In the genomic region with DNA sequence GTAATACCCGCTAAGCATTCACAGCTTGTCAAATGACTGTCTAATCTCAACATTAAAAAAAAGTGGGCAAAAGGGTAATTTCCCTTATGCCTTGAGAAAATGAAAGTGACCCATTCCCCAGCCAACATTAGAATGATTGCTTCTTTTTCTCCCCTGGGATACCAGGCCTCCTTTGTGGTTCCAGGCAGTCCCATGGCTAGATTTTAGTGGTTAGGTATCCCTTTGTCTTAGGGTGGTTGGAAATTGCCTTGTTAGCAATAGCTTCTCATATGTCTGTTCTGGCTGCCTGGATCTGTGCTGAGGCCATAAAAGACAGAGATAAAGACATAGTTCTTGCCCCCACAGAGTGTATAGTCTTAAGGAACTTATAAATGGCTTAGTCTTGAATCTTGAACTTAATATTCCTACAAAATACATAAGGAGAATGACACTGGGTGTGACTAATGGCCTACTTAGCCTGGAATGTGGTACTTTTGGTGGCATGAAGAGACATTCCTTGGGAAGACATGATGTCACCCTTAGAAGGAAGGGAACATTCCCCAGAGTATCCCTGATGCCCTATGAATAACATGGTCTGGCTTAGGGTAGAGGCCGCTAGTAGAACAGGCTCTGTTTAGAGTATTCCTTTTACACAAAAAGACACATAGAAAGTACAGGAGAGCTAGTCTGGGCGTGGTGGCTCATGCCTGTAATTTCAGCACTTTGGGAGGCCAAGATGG, we compare ENCODE assay signal across 15 cellular contexts.
A peak's percentile ranks its signal among the peaks of the same experiment; 100 is the strongest.
DNase-seq lines count a peak whose midpoint lies in the region; ATAC-seq, FAIRE-seq and TF ChIP-seq lines count a peak whose summit lies in the region.
"Had no signal": no experiment of that assay in that cellular context is flagged by ENCODE, and none has a peak within 500 bp of the region (broad histone marks: within the 10 kb centered on the region; RNA-seq: fewer than 3 reads in every experiment).

No MANE protein-coding gene starts in this region.

- no peaks in the 10 kb centered on the region for H3K36me3 Mint-ChIP-seq in stimulated activated naive B cell treated with anti-CD40 and anti-IgM and Interleukin-4, amounts not matched to agents 10 μg/mL and 1 μg/mL and 100 μg/mL, for 72 hours
- H3K36me3 Mint-ChIP-seq: activated naive CD8-positive, alpha-beta T cell; WTC11 had no signal

- H3K4me3 Mint-ChIP-seq in stimulated activated naive B cell treated with anti-CD40 and anti-IgM and Interleukin-4, amounts not matched to agents 10 μg/mL and 1 μg/mL and 100 μg/mL, for 72 hours, result no peak overlapping the region
- H3K4me3 Mint-ChIP-seq: activated naive CD8-positive, alpha-beta T cell; CD14-positive monocyte; WTC11 had no signal

- no peaks in the 10 kb centered on the region for H3K36me3 ChIP-seq in adrenal gland (replicated peaks in 1 of 2)

- WGBS in adrenal gland, 4 donors, result 87 to 93% (median 90%) methylated on average over 3 of the region's 3 CpGs

- FAIRE-seq in RCC 7860 (lab: Jason Lieb, UNC), result no peak

- H3K4me3 ChIP-seq in adrenal gland, result no peak overlapping the region

- peak; percentile 71 to 82 for ATAC-seq in stimulated activated naive B cell treated with anti-CD40 and anti-IgM and Interleukin-4, amounts not matched to agents 10 μg/mL and 1 μg/mL and 100 μg/mL, for 72 hours (replicated peaks)
- ATAC-seq in GM21825 (IDR thresholded peaks at IDR 0.05; ENCODE audit: unreplicated experiment), result no peak
- no peak for ATAC-seq in HG03097 (IDR thresholded peaks at IDR 0.05; ENCODE audit: low FRiP score, unreplicated experiment)
- ATAC-seq: SK-N-SH treated with all-trans-retinoic acid at 6 μM for 48 hours, WTC11 had no signal

- no peak for TF ChIP-seq CTCF in adrenal gland (IDR thresholded peaks at IDR 0.05)

- TF ChIP-seq POLR2A in adrenal gland (IDR thresholded peaks at IDR 0.05), result no peak

- no peaks in the 10 kb centered on the region for H3K27me3 Mint-ChIP-seq in stimulated activated naive B cell treated with anti-CD40 and anti-IgM and Interleukin-4, amounts not matched to agents 10 μg/mL and 1 μg/mL and 100 μg/mL, for 72 hours
- H3K27me3 Mint-ChIP-seq: activated naive CD8-positive, alpha-beta T cell had no signal

- peak overlapping the region; percentile 25 for H3K27ac Mint-ChIP-seq in stimulated activated naive B cell treated with anti-CD40 and anti-IgM and Interleukin-4, amounts not matched to agents 10 μg/mL and 1 μg/mL and 100 μg/mL, for 72 hours
- H3K27ac Mint-ChIP-seq: activated naive CD8-positive, alpha-beta T cell; WTC11 had no signal

- intact Hi-C loops in adrenal gland (cut with DNase I), result no loop called here

- H3K9me3 ChIP-seq in adrenal gland (replicated peaks in 1 of 3), result no peaks in the 10 kb centered on the region

- no peaks in the 10 kb centered on the region for H3K9me3 Mint-ChIP-seq in stimulated activated naive B cell treated with anti-CD40 and anti-IgM and Interleukin-4, amounts not matched to agents 10 μg/mL and 1 μg/mL and 100 μg/mL, for 72 hours
- H3K9me3 Mint-ChIP-seq: CD14-positive monocyte, WTC11 had no signal

- DNase-seq in Daoy (ENCODE audit: low read depth) (peak; percentile 28), adrenal gland (no peak), islet precursor cell (peak; percentile 76), RCC 7860 (ENCODE audit: low spot score) (no peak)
- DNase-seq in stimulated activated naive B cell treated with anti-CD40 and anti-IgM and Interleukin-4, amounts not matched to agents 10 μg/mL and 1 μg/mL and 100 μg/mL, for 72 hours, result no peak
- no peak for DNase-seq in activated CD4-positive, alpha-beta T cell treated with anti-CD3 and anti-CD28 coated beads, Interleukin-2, amount 50 U/mL, for 4 hours
- DNase-seq: activated CD8-positive, alpha-beta memory T cell treated with anti-CD3 and anti-CD28 coated beads, Interleukin-2, amount 50 U/mL, for 48 hours; H7 had no signal

- H3K27ac ChIP-seq in adrenal gland, result peak overlapping the region in 3 of 5 donors; percentile 25 to 99 (median 39)
- H3K27ac ChIP-seq: HL-60 had no signal

- H3K27me3 ChIP-seq in adrenal gland, result no peaks in the 10 kb centered on the region

- peaks cover 28 to 79% of the 10 kb centered on the region in 2 donors for H3K4me1 ChIP-seq in adrenal gland (replicated peaks in 1 of 2)

- H3K4me1 Mint-ChIP-seq in stimulated activated naive B cell treated with anti-CD40 and anti-IgM and Interleukin-4, amounts not matched to agents 10 μg/mL and 1 μg/mL and 100 μg/mL, for 72 hours, result peaks cover 24 to 67% of the 10 kb centered on the region in 2 donors
- H3K4me1 Mint-ChIP-seq: WTC11 had no signal

Comparison
In these comparisons a context has a peak if more than half of its experiments do, and no peak if none do; other contexts are left out.
1. DNase-seq: peak in Daoy (single experiment) and islet precursor cell (single experiment); none in adrenal gland (0 of 7), stimulated activated naive B cell treated with anti-CD40 and anti-IgM and Interleukin-4, amounts not matched to agents 10 μg/mL and 1 μg/mL and 100 μg/mL, for 72 hours (single experiment), activated CD4-positive, alpha-beta T cell treated with anti-CD3 and anti-CD28 coated beads, Interleukin-2, amount 50 U/mL, for 4 hours (0 of 2) and RCC 7860 (single experiment).
2. ATAC-seq: peak in stimulated activated naive B cell treated with anti-CD40 and anti-IgM and Interleukin-4, amounts not matched to agents 10 μg/mL and 1 μg/mL and 100 μg/mL, for 72 hours (2 of 2); none in GM21825 (single experiment) and HG03097 (single experiment).